ENCODE assay signal across 9 cellular contexts in genomic region chr3:115986555-115987207, GRCh38.
DNase-seq lines count a peak whose midpoint lies in the region; FAIRE-seq and TF ChIP-seq lines count a peak whose summit lies in the region.
"Had no signal": no experiment of that assay in that cellular context is flagged by ENCODE, and none has a peak within 500 bp of the region (broad histone marks: within the 10 kb centered on the region; RNA-seq: fewer than 3 reads in every experiment).

No MANE protein-coding gene starts in this region.

- no peak overlapping the region for H3K27ac Mint-ChIP-seq in activated naive CD4-positive, alpha-beta T cell treated with anti-CD3 and anti-CD28 coated beads for 36 hours
- H3K27ac Mint-ChIP-seq in activated naive CD4-positive, alpha-beta T cell treated with anti-CD3 and anti-CD28 coated beads, Interleukin-2, amount 10 ng/mL, durations not matched to agents 7 days and 5 days: no peak overlapping the region

- H3K4me2 ChIP-seq in MM.1S (ENCODE audit: low read depth, low read length): no peak overlapping the region

- H3K27ac ChIP-seq in MM.1S (ENCODE audit: low read length): no peak overlapping the region
- no peak overlapping the region for H3K27ac ChIP-seq in tibial artery
- H3K27ac ChIP-seq: SJSA1 had no signal

- H3K4me3 ChIP-seq in MM.1S (ENCODE audit: low read length) (no peak overlapping the region), choroid plexus epithelial cell (ENCODE audit: low read depth, low read length) (no peak overlapping the region), tibial artery (no peak overlapping the region)
- H3K4me3 ChIP-seq: SJSA1 had no signal

- H3K36me3 ChIP-seq in MM.1S (replicated peaks; ENCODE audit: insufficient read depth, low read length) (no peaks in the 10 kb centered on the region), tibial artery (no peaks in the 10 kb centered on the region)
- H3K36me3 ChIP-seq: SJSA1 had no signal

- H3K9me3 ChIP-seq in MM.1S (replicated peaks; ENCODE audit: insufficient read depth, low read length) (no peaks in the 10 kb centered on the region), tibial artery (no peaks in the 10 kb centered on the region)
- H3K9me3 ChIP-seq: SJSA1 had no signal

- no peaks in the 10 kb centered on the region for H3K9me3 Mint-ChIP-seq in activated naive CD4-positive, alpha-beta T cell treated with anti-CD3 and anti-CD28 coated beads for 36 hours
- no peaks in the 10 kb centered on the region for H3K9me3 Mint-ChIP-seq in activated naive CD4-positive, alpha-beta T cell treated with anti-CD3 and anti-CD28 coated beads, Interleukin-2, amount 10 ng/mL, durations not matched to agents 7 days and 5 days

- CTCF ChIA-PET in activated naive CD4-positive, alpha-beta T cell treated with anti-CD3 and anti-CD28 coated beads for 36 hours (lab: Charles Lee): interaction anchor here (0.6 kb wide), 1 partner anchor 144 kb away, joined by 3 read pairs; no protein-coding TSS in a partner anchor
- CTCF ChIA-PET in activated naive CD4-positive, alpha-beta T cell treated with anti-CD3 and anti-CD28 coated beads, Interleukin-2, amount 10 ng/mL, durations not matched to agents 7 days and 5 days (lab: Charles Lee): interaction anchor here (0.6 kb wide), 1 partner anchor 524 kb away, joined by 3 read pairs; no protein-coding TSS in a partner anchor

- no peak overlapping the region for H3K4me3 Mint-ChIP-seq in activated naive CD4-positive, alpha-beta T cell treated with anti-CD3 and anti-CD28 coated beads for 36 hours
- H3K4me3 Mint-ChIP-seq in activated naive CD4-positive, alpha-beta T cell treated with anti-CD3 and anti-CD28 coated beads, Interleukin-2, amount 10 ng/mL, durations not matched to agents 7 days and 5 days: no peak overlapping the region

- H3K27me3 ChIP-seq in MM.1S (replicated peaks; ENCODE audit: insufficient read depth, low read length): no peaks in the 10 kb centered on the region
- no peaks in the 10 kb centered on the region for H3K27me3 ChIP-seq in tibial artery
- H3K27me3 ChIP-seq: SJSA1 had no signal

- no peak for FAIRE-seq in urothelium cell line (lab: Jason Lieb, UNC)

- DNase-seq in activated naive CD4-positive, alpha-beta T cell treated with anti-CD3 and anti-CD28 coated beads for 36 hours: peak; percentile 5
- no peak for DNase-seq in activated naive CD4-positive, alpha-beta T cell treated with anti-CD3 and anti-CD28 coated beads, Interleukin-2, amount 10 ng/mL, durations not matched to agents 7 days and 5 days
- no peak for DNase-seq in MM.1S
- DNase-seq in choroid plexus epithelial cell (ENCODE audit: low read depth): peak; percentile 71
- peak; percentile 81 for DNase-seq in urothelium cell line (ENCODE audit: low spot score)
- no peak for DNase-seq in tibial artery
- DNase-seq in DMS79 (lab: John Stamatoyannopoulos, UW): no peak
- no peak for DNase-seq in NCI-H2029 (lab: John Stamatoyannopoulos, UW)

- no peaks in the 10 kb centered on the region for H3K79me2 ChIP-seq in MM.1S (ENCODE audit: low read length)

- H3K36me3 Mint-ChIP-seq in activated naive CD4-positive, alpha-beta T cell treated with anti-CD3 and anti-CD28 coated beads for 36 hours (ENCODE audit: low read depth): no peaks in the 10 kb centered on the region
- no peaks in the 10 kb centered on the region for H3K36me3 Mint-ChIP-seq in activated naive CD4-positive, alpha-beta T cell treated with anti-CD3 and anti-CD28 coated beads, Interleukin-2, amount 10 ng/mL, durations not matched to agents 7 days and 5 days

- H3K9ac ChIP-seq in MM.1S (ENCODE audit: low read length): no peak overlapping the region

- H4K20me1 ChIP-seq in MM.1S (ENCODE audit: insufficient read depth, low read length): no peaks in the 10 kb centered on the region

- H3K4me1 Mint-ChIP-seq in activated naive CD4-positive, alpha-beta T cell treated with anti-CD3 and anti-CD28 coated beads for 36 hours (ENCODE audit: low read depth): no peaks in the 10 kb centered on the region
- H3K4me1 Mint-ChIP-seq in activated naive CD4-positive, alpha-beta T cell treated with anti-CD3 and anti-CD28 coated beads, Interleukin-2, amount 10 ng/mL, durations not matched to agents 7 days and 5 days: no peaks in the 10 kb centered on the region

- no peaks in the 10 kb centered on the region for H3K27me3 Mint-ChIP-seq in activated naive CD4-positive, alpha-beta T cell treated with anti-CD3 and anti-CD28 coated beads for 36 hours (ENCODE audit: low read depth)
- H3K27me3 Mint-ChIP-seq in activated naive CD4-positive, alpha-beta T cell treated with anti-CD3 and anti-CD28 coated beads, Interleukin-2, amount 10 ng/mL, durations not matched to agents 7 days and 5 days: no peaks in the 10 kb centered on the region

- H2AFZ ChIP-seq in MM.1S (ENCODE audit: low read length): no peak overlapping the region

- no peaks in the 10 kb centered on the region for H3F3A ChIP-seq in MM.1S (ENCODE audit: insufficient read depth, low read length)

- intact Hi-C loops in activated naive CD4-positive, alpha-beta T cell treated with anti-CD3 and anti-CD28 coated beads for 36 hours (cut with micrococcal nuclease): no loop called here
- intact Hi-C loops in tibial artery (cut with DNase I; ENCODE audit: low total_unique reads): no loop called here

- no peaks in the 10 kb centered on the region for H3K9me2 ChIP-seq in MM.1S (replicated peaks; ENCODE audit: insufficient read depth, low read length)

- peak; percentile 32 for TF ChIP-seq CTCF in MM.1S (IDR thresholded peaks at IDR 0.05; ENCODE audit: low read length)
- peak; percentile 69 for TF ChIP-seq CTCF in choroid plexus epithelial cell (conservative IDR thresholded peaks at IDR 0.05; ENCODE audit: low read depth, low read length)
- TF ChIP-seq CTCF in tibial artery (IDR thresholded peaks at IDR 0.05): no peak

- H3K4me1 ChIP-seq in MM.1S (ENCODE audit: low read length) (no peaks in the 10 kb centered on the region), tibial artery (no peaks in the 10 kb centered on the region)
- H3K4me1 ChIP-seq: SJSA1 had no signal

Comparison
In these comparisons a context has a peak if more than half of its experiments do, and no peak if none do; other contexts are left out.
1. DNase-seq: peak in activated naive CD4-positive, alpha-beta T cell treated with anti-CD3 and anti-CD28 coated beads for 36 hours (single experiment), choroid plexus epithelial cell (single experiment) and urothelium cell line (single experiment); none in activated naive CD4-positive, alpha-beta T cell treated with anti-CD3 and anti-CD28 coated beads, Interleukin-2, amount 10 ng/mL, durations not matched to agents 7 days and 5 days (single experiment), MM.1S (single experiment), tibial artery (0 of 2), DMS79 (single experiment) and NCI-H2029 (single experiment).
2. CTCF ChIP-seq: peak in MM.1S (single experiment) and choroid plexus epithelial cell (single experiment); none in tibial artery (0 of 2).